Comparison of ENCODE assay signal across 12 cellular contexts in the genomic region with DNA sequence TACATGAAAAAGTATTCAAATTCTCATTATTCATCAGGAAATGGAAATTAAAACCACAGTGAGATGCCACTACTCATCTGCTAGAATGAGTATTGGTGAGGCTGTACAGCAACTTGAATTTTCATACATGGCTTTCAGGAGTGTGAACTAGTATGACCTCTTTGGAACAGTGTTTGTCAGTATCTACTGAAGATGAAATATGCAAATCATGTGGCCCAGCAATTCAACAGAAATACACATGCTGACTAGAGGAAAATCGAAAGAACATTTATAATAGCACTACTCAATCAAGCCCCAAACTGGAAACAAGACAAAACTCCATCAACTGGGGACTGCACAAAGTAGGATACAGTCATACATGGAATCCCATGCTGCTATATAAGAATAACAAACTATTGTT.
A peak's percentile ranks its signal among the peaks of the same experiment; 100 is the strongest.
DNase-seq lines count a peak whose midpoint lies in the region; ATAC-seq and TF ChIP-seq lines count a peak whose summit lies in the region.
"Had no signal": no experiment of that assay in that cellular context is flagged by ENCODE, and none has a peak within 500 bp of the region (broad histone marks: within the 10 kb centered on the region; RNA-seq: fewer than 3 reads in every experiment).

No MANE protein-coding gene starts in this region.

- H3K36me3 Mint-ChIP-seq in Calu3 (ENCODE audit: insufficient read depth, unreplicated experiment), result peaks cover 10% of the 10 kb centered on the region

- H3K4me1 ChIP-seq in hepatocyte (ENCODE audit: insufficient read depth), result no peaks in the 10 kb centered on the region
- no peaks in the 10 kb centered on the region for H3K4me1 ChIP-seq in left ventricle myocardium inferior
- H3K4me1 ChIP-seq: suprapubic skin had no signal

- H3K9me3 ChIP-seq in hepatocyte (ENCODE audit: low read depth) (peaks cover 5% of the 10 kb centered on the region), left ventricle myocardium inferior (replicated peaks) (peaks cover 19% of the 10 kb centered on the region), WERI-Rb-1 (ENCODE audit: severe bottlenecking) (peaks cover 4% of the 10 kb centered on the region)
- H3K9me3 ChIP-seq: suprapubic skin had no signal

- no TSS peak for BruUV-seq in Calu3 (replicated peaks; lab: Mats Ljungman, UMichigan)

- CTCF ChIA-PET in Calu3 (lab: Charles Lee), result interaction anchor here (0.6 kb wide), 1 partner anchor 71 kb away, joined by 3 read pairs; no protein-coding TSS in a partner anchor

- no peaks in the 10 kb centered on the region for H3K79me2 ChIP-seq in hepatocyte

- no peaks in the 10 kb centered on the region for H3K4me1 Mint-ChIP-seq in Calu3 (ENCODE audit: low read depth, unreplicated experiment)

- H3K9me3 Mint-ChIP-seq in Calu3 (ENCODE audit: low read depth, unreplicated experiment), result peaks cover 2% of the 10 kb centered on the region

- no peak overlapping the region for H3K27ac Mint-ChIP-seq in Calu3 (ENCODE audit: unreplicated experiment)

- H3K9me2 ChIP-seq in hepatocyte (replicated peaks; ENCODE audit: insufficient read depth), result no peaks in the 10 kb centered on the region

- DNase-seq in hepatocyte (ENCODE audit: low spot score), result no peak
- DNase-seq in Calu3, result no peak
- no peak for DNase-seq in left ventricle myocardium inferior
- no peak for DNase-seq in WERI-Rb-1
- DNase-seq: C1 segment of cervical spinal cord, NCI-H1417 treated with DMSO at 0.1 percent for 48 hours, T-helper 9 cell had no signal

- no peaks in the 10 kb centered on the region for H4K20me1 ChIP-seq in hepatocyte (ENCODE audit: insufficient read depth, poor library complexity, severe bottlenecking)

- 90% methylated on average over 1 of the region's 1 CpG for WGBS in hepatocyte (ENCODE audit: low lambda C conversion rate, missing lambda C conversion rate)

- intact Hi-C loops in Calu3 (cut with micrococcal nuclease; ENCODE audit: unreplicated experiment) (no loop called here), left ventricle myocardium inferior (cut with micrococcal nuclease) (no loop called here)

- ATAC-seq in GM18505 (IDR thresholded peaks at IDR 0.05; ENCODE audit: unreplicated experiment), result peak; percentile 95
- ATAC-seq in GM19395 (IDR thresholded peaks at IDR 0.05; ENCODE audit: unreplicated experiment), result peak; percentile 99
- ATAC-seq in HG02840 (IDR thresholded peaks at IDR 0.05; ENCODE audit: low FRiP score, unreplicated experiment), result peak; percentile 87
- peak; percentile 98 for ATAC-seq in HG03469 (IDR thresholded peaks at IDR 0.05; ENCODE audit: unreplicated experiment)

- TF ChIP-seq POLR2A in GM18505 (IDR thresholded peaks at IDR 0.05; ENCODE audit: borderline replicate concordance, extremely low read depth, insufficient read depth, insufficient read length), result no peak

- no peaks in the 10 kb centered on the region for H3K27me3 Mint-ChIP-seq in Calu3 (ENCODE audit: unreplicated experiment)

- H3K4me3 Mint-ChIP-seq in Calu3 (ENCODE audit: low read depth, unreplicated experiment), result no peak overlapping the region

- TF ChIP-seq CTCF in hepatocyte (IDR thresholded peaks at IDR 0.05; ENCODE audit: poor library complexity) (no peak), Calu3 (IDR thresholded peaks at IDR 0.05; ENCODE audit: unreplicated experiment) (no peak), left ventricle myocardium inferior (IDR thresholded peaks at IDR 0.05; ENCODE audit: borderline replicate concordance) (no peak), WERI-Rb-1 (IDR thresholded peaks at IDR 0.05; ENCODE audit: low read depth, low read length) (no peak)

- H3K36me3 ChIP-seq in hepatocyte (replicated peaks; ENCODE audit: insufficient read depth, low read depth) (no peaks in the 10 kb centered on the region), left ventricle myocardium inferior (no peaks in the 10 kb centered on the region), WERI-Rb-1 (no peaks in the 10 kb centered on the region)
- H3K36me3 ChIP-seq: suprapubic skin had no signal

- H3K4me3 ChIP-seq in hepatocyte (no peak overlapping the region), left ventricle myocardium inferior (no peak overlapping the region), WERI-Rb-1 (ENCODE audit: low read depth, low read length) (no peak overlapping the region)
- H3K4me3 ChIP-seq: suprapubic skin had no signal

- no peak overlapping the region for H2AFZ ChIP-seq in hepatocyte

- H3K27ac ChIP-seq in hepatocyte (no peak overlapping the region), left ventricle myocardium inferior (replicated peaks) (no peak overlapping the region), WERI-Rb-1 (no peak overlapping the region)
- H3K27ac ChIP-seq: suprapubic skin had no signal

- H3K27me3 ChIP-seq in hepatocyte (no peaks in the 10 kb centered on the region), left ventricle myocardium inferior (ENCODE audit: low read depth) (peaks cover 32% of the 10 kb centered on the region), WERI-Rb-1 (ENCODE audit: insufficient read depth, low read depth, severe bottlenecking) (no peaks in the 10 kb centered on the region)

- H3K4me2 ChIP-seq in hepatocyte, result no peak overlapping the region
